8 cellular contexts compared by ENCODE assay signal in the genomic region with DNA sequence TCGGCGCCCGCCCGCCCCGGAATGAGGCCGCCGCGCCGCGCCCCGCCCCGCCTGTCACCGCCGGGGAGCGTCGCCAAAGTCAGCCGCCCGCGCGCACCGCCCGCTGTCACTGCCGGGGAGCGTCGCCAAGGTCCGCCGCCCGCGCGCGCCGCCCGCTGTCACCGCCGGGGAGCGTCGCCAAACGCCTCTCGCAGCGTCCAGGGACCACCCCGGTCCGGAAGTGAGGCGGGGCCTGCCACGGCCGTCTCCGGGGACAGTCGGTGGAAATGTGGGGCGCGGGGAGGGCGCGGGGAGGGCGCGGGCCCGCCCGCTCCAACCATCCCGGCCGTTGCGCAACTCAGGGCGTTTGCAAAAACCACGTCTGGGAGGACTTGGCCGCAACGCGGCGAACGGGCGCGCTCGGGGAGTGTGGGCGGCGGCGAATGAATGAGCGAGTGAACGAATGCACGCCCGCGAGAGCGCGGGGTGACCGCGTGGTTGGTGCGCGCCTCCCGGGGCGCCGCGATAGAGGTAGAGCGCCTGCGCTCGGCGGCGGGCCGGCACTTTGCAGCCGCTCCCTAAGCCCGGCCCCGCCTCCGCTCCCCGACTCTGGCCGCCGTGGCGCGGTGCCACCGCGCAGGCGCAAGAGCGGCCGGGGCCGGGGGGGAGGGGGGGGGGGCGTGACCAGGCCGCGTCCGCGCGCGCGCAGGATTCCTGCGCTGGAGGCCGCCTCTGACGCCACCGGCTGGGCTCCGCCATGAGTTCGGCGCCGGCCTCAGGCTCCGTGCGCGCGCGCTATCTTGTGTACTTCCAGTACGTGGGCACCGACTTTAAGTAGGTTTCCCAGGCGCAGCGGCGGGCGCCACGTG. TPM values are rescaled to one million over a fixed set of nuclear protein-coding genes. Genes with fewer than 3 reads are reported as not detected.
A peak's percentile ranks its signal among the peaks of the same experiment; 100 is the strongest.
DNase-seq lines count a peak whose midpoint lies in the region; ATAC-seq and TF ChIP-seq lines count a peak whose summit lies in the region.

A gene with protein sequence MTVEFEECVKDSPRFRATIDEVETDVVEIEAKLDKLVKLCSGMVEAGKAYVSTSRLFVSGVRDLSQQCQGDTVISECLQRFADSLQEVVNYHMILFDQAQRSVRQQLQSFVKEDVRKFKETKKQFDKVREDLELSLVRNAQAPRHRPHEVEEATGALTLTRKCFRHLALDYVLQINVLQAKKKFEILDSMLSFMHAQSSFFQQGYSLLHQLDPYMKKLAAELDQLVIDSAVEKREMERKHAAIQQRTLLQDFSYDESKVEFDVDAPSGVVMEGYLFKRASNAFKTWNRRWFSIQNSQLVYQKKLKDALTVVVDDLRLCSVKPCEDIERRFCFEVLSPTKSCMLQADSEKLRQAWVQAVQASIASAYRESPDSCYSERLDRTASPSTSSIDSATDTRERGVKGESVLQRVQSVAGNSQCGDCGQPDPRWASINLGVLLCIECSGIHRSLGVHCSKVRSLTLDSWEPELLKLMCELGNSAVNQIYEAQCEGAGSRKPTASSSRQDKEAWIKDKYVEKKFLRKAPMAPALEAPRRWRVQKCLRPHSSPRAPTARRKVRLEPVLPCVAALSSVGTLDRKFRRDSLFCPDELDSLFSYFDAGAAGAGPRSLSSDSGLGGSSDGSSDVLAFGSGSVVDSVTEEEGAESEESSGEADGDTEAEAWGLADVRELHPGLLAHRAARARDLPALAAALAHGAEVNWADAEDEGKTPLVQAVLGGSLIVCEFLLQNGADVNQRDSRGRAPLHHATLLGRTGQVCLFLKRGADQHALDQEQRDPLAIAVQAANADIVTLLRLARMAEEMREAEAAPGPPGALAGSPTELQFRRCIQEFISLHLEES (minus strand): TSS at position 23 of the 848 bp plus-strand sequence. CDS start 115 bp downstream, outside the sequence.
A gene with protein sequence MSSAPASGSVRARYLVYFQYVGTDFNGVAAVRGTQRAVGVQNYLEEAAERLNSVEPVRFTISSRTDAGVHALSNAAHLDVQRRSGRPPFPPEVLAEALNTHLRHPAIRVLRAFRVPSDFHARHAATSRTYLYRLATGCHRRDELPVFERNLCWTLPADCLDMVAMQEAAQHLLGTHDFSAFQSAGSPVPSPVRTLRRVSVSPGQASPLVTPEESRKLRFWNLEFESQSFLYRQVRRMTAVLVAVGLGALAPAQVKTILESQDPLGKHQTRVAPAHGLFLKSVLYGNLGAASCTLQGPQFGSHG (plus strand): TSS at position 690 of the 848 bp plus-strand sequence. CDS start 47 bp downstream, at position 737.

- no peaks in the 10 kb centered on the region for H3K36me3 Mint-ChIP-seq in natural killer cell treated with Interleukin-12 subunit alpha and Interleukin-12 subunit beta and Interleukin-15 and Interleukin-18, amount 100 ng/mL, for 72 hours

- H3K9me3 Mint-ChIP-seq in natural killer cell treated with Interleukin-12 subunit alpha and Interleukin-12 subunit beta and Interleukin-15 and Interleukin-18, amount 100 ng/mL, for 72 hours, result no peaks in the 10 kb centered on the region

- no peak for TF ChIP-seq CTCF in fibroblast of mammary gland (conservative IDR thresholded peaks at IDR 0.05; ENCODE audit: control insufficient read depth, insufficient read depth, low read depth, low read length)

- peak; percentile 93 for DNase-seq in DMS53 treated with DMSO at 0.1 percent for 48 hours (lab: John Stamatoyannopoulos, UW; ENCODE audit: unreplicated experiment)
- peak; percentile 97 for DNase-seq in RPMI8226
- peak; percentile 71 to 83 for DNase-seq in activated T-helper 1 cell treated with anti-CD3 and anti-CD28 coated beads, Interleukin-2, amount 50 U/mL, for 16 hours (ENCODE audit: low read depth in 1 of 2, low spot score in 1 of 2)
- peak; percentile 94 for DNase-seq in fibroblast of mammary gland (ENCODE audit: low read depth)
- DNase-seq in natural killer cell treated with Interleukin-12 subunit alpha and Interleukin-12 subunit beta and Interleukin-15 and Interleukin-18, amount 100 ng/mL, for 72 hours (ENCODE audit: low spot score), result peak; percentile 94
- peak; percentile 88 for DNase-seq in stimulated activated naive CD4-positive, alpha-beta T cell treated with Interleukin-2 at 50 U/mL for 16 hours (lab: John Stamatoyannopoulos, UW)

- H3K4me3 Mint-ChIP-seq in natural killer cell treated with Interleukin-12 subunit alpha and Interleukin-12 subunit beta and Interleukin-15 and Interleukin-18, amount 100 ng/mL, for 72 hours, result peak within 1 kb of the TSS; percentile 91

- no peaks in the 10 kb centered on the region for H3K27me3 Mint-ChIP-seq in natural killer cell treated with Interleukin-12 subunit alpha and Interleukin-12 subunit beta and Interleukin-15 and Interleukin-18, amount 100 ng/mL, for 72 hours

- peaks cover 35% of the 10 kb centered on the region for H3K36me3 ChIP-seq in KOPT-K1 (ENCODE audit: insufficient read depth, low read length)

- no peaks in the 10 kb centered on the region for H3K9me3 ChIP-seq in KOPT-K1 (ENCODE audit: insufficient read depth, low read length, poor library complexity, severe bottlenecking)

- peak within 1 kb of the TSS; percentile 84 for H3K27ac ChIP-seq in KOPT-K1 (ENCODE audit: low read depth, low read length, poor library complexity, severe bottlenecking)

- H3K27ac Mint-ChIP-seq in natural killer cell treated with Interleukin-12 subunit alpha and Interleukin-12 subunit beta and Interleukin-15 and Interleukin-18, amount 100 ng/mL, for 72 hours, result peak within 1 kb of the TSS; percentile 62 to 70

- H3K4me3 ChIP-seq in fibroblast of mammary gland (ENCODE audit: control insufficient read depth, low read depth, low read length), result peak within 1 kb of the TSS; percentile 62

- H3K4me1 Mint-ChIP-seq in natural killer cell treated with Interleukin-12 subunit alpha and Interleukin-12 subunit beta and Interleukin-15 and Interleukin-18, amount 100 ng/mL, for 72 hours (ENCODE audit: low read depth in 2 of 2), result peaks cover 12 to 14% of the 10 kb centered on the region in 2 donors

- peak; percentile 50 for ATAC-seq in GM21737 (IDR thresholded peaks at IDR 0.05; ENCODE audit: unreplicated experiment)
- peak; percentile 88 to 91 for ATAC-seq in natural killer cell treated with Interleukin-12 subunit alpha and Interleukin-12 subunit beta and Interleukin-15 and Interleukin-18, amount 100 ng/mL, for 72 hours

RNA-seq across cellular contexts. Expression of the first gene that starts in this region (rescaled TPM):
- 10 to 100 TPM; 32.5 to 60.5 TPM for total RNA-seq in natural killer cell treated with Interleukin-12 subunit alpha and Interleukin-12 subunit beta and Interleukin-15 and Interleukin-18, amount 100 ng/mL, for 72 hours

RNA-seq across cellular contexts. Expression of the second gene that starts in this region (rescaled TPM):
- 10 to 100 TPM; 19.2 to 39.0 TPM for total RNA-seq in natural killer cell treated with Interleukin-12 subunit alpha and Interleukin-12 subunit beta and Interleukin-15 and Interleukin-18, amount 100 ng/mL, for 72 hours

Comparison
In these comparisons a context has a peak if more than half of its experiments do, and no peak if none do; other contexts are left out.
1. Peak in every context shown above with its lines: DNase-seq, ATAC-seq, H3K4me3 ChIP-seq and H3K27ac ChIP-seq.